In the genomic region with DNA sequence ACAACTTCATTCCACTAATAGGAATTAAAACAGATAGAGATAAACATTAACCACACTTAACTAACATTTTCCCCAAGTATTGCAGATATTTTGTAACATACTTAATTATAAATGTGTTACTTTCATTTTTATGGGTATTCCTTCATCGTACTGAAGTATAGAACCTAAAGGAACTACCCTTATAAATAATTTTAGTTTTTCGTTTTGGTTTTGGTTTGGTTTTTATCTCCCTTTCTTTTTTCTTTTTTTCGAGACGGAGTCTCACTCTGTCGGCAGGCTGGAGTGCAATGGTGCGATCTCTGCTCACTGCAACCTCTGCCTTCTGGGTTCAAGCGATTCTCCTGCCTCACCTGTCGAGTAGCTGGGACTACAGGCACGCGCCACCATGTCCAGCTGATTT, we compare ENCODE assay signal across 21 cellular contexts.
"Had no signal": no experiment of that assay in that cellular context is flagged by ENCODE, and none has a peak within 500 bp of the region (broad histone marks: within the 10 kb centered on the region; RNA-seq: fewer than 3 reads in every experiment).

No MANE protein-coding gene starts in this region.

- H3K4me1 ChIP-seq: foreskin keratinocyte, right atrium auricular region, sigmoid colon, tibial artery, upper lobe of right lung, vagina had no signal

- FAIRE-seq: kidney had no signal

- H3K27me3 Mint-ChIP-seq: naive B cell; stimulated activated naive CD8-positive, alpha-beta T cell treated with anti-CD3 and anti-CD28 coated beads, Interleukin-15, Interleukin-2, amounts not matched to agents 100 ng/mL and 50 ng/mL, for 24 hours had no signal

- H3K36me3 ChIP-seq: ovary, right atrium auricular region, sigmoid colon, tibial artery, upper lobe of right lung, vagina had no signal

- H3K27ac Mint-ChIP-seq: naive B cell; stimulated activated naive CD8-positive, alpha-beta T cell treated with anti-CD3 and anti-CD28 coated beads, Interleukin-15, Interleukin-2, amounts not matched to agents 100 ng/mL and 50 ng/mL, for 24 hours had no signal

- H2AFZ ChIP-seq: hepatocyte had no signal

- H3K27me3 ChIP-seq: dorsolateral prefrontal cortex, foreskin keratinocyte, hepatocyte, ovary, right atrium auricular region, sigmoid colon, upper lobe of right lung, vagina had no signal

- H3K36me3 Mint-ChIP-seq: naive B cell had no signal

- H3K9me3 Mint-ChIP-seq: stimulated activated naive CD8-positive, alpha-beta T cell treated with anti-CD3 and anti-CD28 coated beads, Interleukin-15, Interleukin-2, amounts not matched to agents 100 ng/mL and 50 ng/mL, for 24 hours had no signal

- H3K4me3 ChIP-seq: dorsolateral prefrontal cortex, hepatocyte, lung, ovary, right atrium auricular region, sigmoid colon, skin epidermis, tibial artery, upper lobe of right lung, vagina had no signal

- DNase-seq: cortex of kidney; dorsolateral prefrontal cortex; effector CD8-positive, alpha-beta T cell; foreskin keratinocyte; head of caudate nucleus; kidney; left colon; left ventricle myocardium superior; mesenchymal stem cell; naive B cell; ovary; sigmoid colon; tibial artery; upper lobe of right lung had no signal

- H3K9me3 ChIP-seq: ovary, right atrium auricular region, sigmoid colon, tibial artery, upper lobe of right lung, vagina had no signal

- H3K4me2 ChIP-seq: hepatocyte had no signal

- ATAC-seq: foreskin keratinocyte, left colon, left ventricle myocardium superior, upper lobe of right lung had no signal

- H3K79me2 ChIP-seq: hepatocyte had no signal

- H3K27ac ChIP-seq: dorsolateral prefrontal cortex, epithelial cell of prostate, foreskin keratinocyte, hepatocyte, ovary, right atrium auricular region, sigmoid colon, skin epidermis, tibial artery, upper lobe of right lung, vagina had no signal

- H3K4me3 Mint-ChIP-seq: naive B cell; stimulated activated naive CD8-positive, alpha-beta T cell treated with anti-CD3 and anti-CD28 coated beads, Interleukin-15, Interleukin-2, amounts not matched to agents 100 ng/mL and 50 ng/mL, for 24 hours had no signal
